In genomic region chr14:87944987-87945604, GRCh38 we compare ENCODE assay signal across 1 cellular context.
TF ChIP-seq lines count a peak whose summit lies in the region.

No MANE protein-coding gene starts in this region.

TF ChIP-seq in WTC11, 78 proteins besides CTCF, POLR2A, EP300 and RAD21 (continued from another document):
- TF ChIP-seq, protein P1, sequence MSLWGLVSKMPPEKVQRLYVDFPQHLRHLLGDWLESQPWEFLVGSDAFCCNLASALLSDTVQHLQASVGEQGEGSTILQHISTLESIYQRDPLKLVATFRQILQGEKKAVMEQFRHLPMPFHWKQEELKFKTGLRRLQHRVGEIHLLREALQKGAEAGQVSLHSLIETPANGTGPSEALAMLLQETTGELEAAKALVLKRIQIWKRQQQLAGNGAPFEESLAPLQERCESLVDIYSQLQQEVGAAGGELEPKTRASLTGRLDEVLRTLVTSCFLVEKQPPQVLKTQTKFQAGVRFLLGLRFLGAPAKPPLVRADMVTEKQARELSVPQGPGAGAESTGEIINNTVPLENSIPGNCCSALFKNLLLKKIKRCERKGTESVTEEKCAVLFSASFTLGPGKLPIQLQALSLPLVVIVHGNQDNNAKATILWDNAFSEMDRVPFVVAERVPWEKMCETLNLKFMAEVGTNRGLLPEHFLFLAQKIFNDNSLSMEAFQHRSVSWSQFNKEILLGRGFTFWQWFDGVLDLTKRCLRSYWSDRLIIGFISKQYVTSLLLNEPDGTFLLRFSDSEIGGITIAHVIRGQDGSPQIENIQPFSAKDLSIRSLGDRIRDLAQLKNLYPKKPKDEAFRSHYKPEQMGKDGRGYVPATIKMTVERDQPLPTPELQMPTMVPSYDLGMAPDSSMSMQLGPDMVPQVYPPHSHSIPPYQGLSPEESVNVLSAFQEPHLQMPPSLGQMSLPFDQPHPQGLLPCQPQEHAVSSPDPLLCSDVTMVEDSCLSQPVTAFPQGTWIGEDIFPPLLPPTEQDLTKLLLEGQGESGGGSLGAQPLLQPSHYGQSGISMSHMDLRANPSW (CRISPR knock-in tag; conservative IDR thresholded peaks at IDR 0.05; ENCODE audit: low read depth): no peak
- no peak for TF ChIP-seq ZNF263 (CRISPR knock-in tag; IDR thresholded peaks at IDR 0.05; ENCODE audit: low read depth)
- no peak for TF ChIP-seq CBFB (CRISPR knock-in tag; IDR thresholded peaks at IDR 0.05; ENCODE audit: low read depth)
TF ChIP-seq in WTC11: peak in this region for 0.
